In the genomic region with DNA sequence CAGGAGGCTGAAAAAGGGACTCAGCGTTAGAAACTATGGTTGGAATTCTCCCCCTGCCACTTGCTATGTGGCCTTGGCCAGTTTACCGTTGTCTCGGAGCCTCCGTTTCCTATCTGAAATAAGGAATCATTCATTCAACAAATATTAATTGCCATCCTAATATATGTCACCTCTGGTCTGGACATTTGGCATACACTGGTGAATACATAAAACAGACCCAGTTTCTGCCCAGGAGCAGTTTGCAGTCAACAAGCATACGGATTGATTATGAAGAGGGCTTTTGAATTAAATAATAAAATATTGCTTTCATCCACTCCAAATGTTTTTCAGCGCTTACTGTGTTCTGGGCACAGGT, we compare ENCODE assay signal across 1 cellular context.
TF ChIP-seq lines count a peak whose summit lies in the region.

No MANE protein-coding gene starts in this region.

TF ChIP-seq in endothelial cell of umbilical vein, 7 proteins besides CTCF, POLR2A, EP300 and RAD21 (continued from another document):
- no peak for TF ChIP-seq POLR2AphosphoS5 (IDR thresholded peaks at IDR 0.05; ENCODE audit: insufficient read depth, low read depth, low read length)
- no peak for TF ChIP-seq MYC (IDR thresholded peaks at IDR 0.05; ENCODE audit: low read depth, low read length)
- TF ChIP-seq, protein P1, sequence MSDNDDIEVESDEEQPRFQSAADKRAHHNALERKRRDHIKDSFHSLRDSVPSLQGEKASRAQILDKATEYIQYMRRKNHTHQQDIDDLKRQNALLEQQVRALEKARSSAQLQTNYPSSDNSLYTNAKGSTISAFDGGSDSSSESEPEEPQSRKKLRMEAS (IDR thresholded peaks at IDR 0.05; ENCODE audit: insufficient read depth, insufficient read length): no peak
